Comparison of ENCODE assay signal across 1 cellular context in the genomic region with DNA sequence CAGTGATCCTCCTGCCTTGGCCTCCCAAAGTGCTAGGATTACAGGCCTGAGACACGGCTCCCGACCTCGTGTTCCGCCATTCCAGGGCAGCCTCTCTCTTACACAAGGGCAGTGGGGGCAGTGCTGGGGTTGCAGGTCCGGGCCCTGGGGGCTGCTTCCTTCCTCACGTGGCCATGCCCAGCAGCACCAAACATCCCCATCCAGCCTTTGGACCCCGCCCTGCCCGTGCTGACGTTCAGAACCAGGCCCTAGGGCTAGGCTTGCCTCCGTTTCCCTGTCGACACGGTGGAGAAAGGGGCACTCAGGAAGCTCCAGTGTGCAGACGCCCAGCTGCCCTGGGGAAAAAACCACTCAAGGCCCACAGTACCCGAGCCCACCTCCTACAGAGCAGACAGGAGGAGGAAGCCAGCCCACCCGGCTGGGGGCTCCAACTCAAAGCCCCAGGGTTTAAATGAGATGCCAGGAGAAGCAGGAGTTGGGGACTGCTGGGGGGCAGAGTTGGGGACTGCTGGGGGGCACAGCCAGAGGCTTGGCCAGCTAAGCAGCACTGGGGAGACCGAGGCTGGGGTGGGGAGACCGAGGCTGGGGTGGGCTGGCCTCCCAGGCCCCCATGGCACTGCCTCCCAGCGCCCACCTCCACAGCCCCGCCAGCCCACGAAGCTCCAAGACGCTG.
TF ChIP-seq lines count a peak whose summit lies in the region.

No MANE protein-coding gene starts in this region.

TF ChIP-seq in HepG2, 621 proteins besides CTCF, POLR2A, EP300 and RAD21:
- TF ChIP-seq ZNF792 (CRISPR knock-in tag; IDR thresholded peaks at IDR 0.05), result no peak
- TF ChIP-seq EED (CRISPR knock-in tag; IDR thresholded peaks at IDR 0.05), result no peak
- TF ChIP-seq, protein P1, sequence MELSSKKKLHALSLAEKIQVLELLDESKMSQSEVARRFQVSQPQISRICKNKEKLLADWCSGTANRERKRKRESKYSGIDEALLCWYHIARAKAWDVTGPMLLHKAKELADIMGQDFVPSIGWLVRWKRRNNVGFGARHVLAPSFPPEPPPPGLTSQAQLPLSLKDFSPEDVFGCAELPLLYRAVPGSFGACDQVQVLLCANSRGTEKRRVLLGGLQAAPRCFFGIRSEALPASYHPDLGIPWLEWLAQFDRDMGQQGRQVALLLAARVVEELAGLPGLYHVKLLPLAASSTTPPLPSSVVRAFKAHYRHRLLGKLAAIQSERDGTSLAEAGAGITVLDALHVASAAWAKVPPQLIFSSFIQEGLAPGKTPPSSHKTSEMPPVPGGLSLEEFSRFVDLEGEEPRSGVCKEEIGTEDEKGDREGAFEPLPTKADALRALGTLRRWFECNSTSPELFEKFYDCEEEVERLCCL (CRISPR knock-in tag; IDR thresholded peaks at IDR 0.05; ENCODE audit: borderline replicate concordance), result no peak
- TF ChIP-seq SNAI1 (CRISPR knock-in tag; IDR thresholded peaks at IDR 0.05; ENCODE audit: borderline replicate concordance), result no peak
- TF ChIP-seq ZFP41 (CRISPR knock-in tag; IDR thresholded peaks at IDR 0.05; ENCODE audit: borderline replicate concordance), result no peak
- no peak for TF ChIP-seq NFYC (CRISPR knock-in tag; IDR thresholded peaks at IDR 0.05)
- no peak for TF ChIP-seq SOX13 (IDR thresholded peaks at IDR 0.05)
- no peak for TF ChIP-seq SOX13 (CRISPR knock-in tag; conservative IDR thresholded peaks at IDR 0.05 in 1 of 2, IDR thresholded peaks at IDR 0.05 in 1 of 2)
- no peak for TF ChIP-seq ZFX (CRISPR knock-in tag; IDR thresholded peaks at IDR 0.05; ENCODE audit: low read depth)
- TF ChIP-seq GPN1 (CRISPR knock-in tag; IDR thresholded peaks at IDR 0.05; ENCODE audit: borderline replicate concordance), result no peak
- no peak for TF ChIP-seq FOXP1 (IDR thresholded peaks at IDR 0.05)
- TF ChIP-seq FOXP1 (CRISPR knock-in tag; IDR thresholded peaks at IDR 0.05), result no peak
- TF ChIP-seq HOXA7 (CRISPR knock-in tag; IDR thresholded peaks at IDR 0.05), result no peak
- no peak for TF ChIP-seq NFATC3 (CRISPR knock-in tag; IDR thresholded peaks at IDR 0.05)
- no peak for TF ChIP-seq PTBP1 (IDR thresholded peaks at IDR 0.05; ENCODE audit: low read depth, low read length, poor library complexity, severe bottlenecking)
- no peak for TF ChIP-seq ZNF337 (CRISPR knock-in tag; IDR thresholded peaks at IDR 0.05; ENCODE audit: borderline replicate concordance, low read depth)
- no peak for TF ChIP-seq HES4 (CRISPR knock-in tag; IDR thresholded peaks at IDR 0.05; ENCODE audit: borderline replicate concordance)
- no peak for TF ChIP-seq JUN (CRISPR knock-in tag; IDR thresholded peaks at IDR 0.05)
- TF ChIP-seq SPEN (CRISPR knock-in tag; IDR thresholded peaks at IDR 0.05; ENCODE audit: low read depth), result no peak
- no peak for TF ChIP-seq SP4 (CRISPR knock-in tag; IDR thresholded peaks at IDR 0.05)
- no peak for TF ChIP-seq GLI4 (CRISPR knock-in tag; IDR thresholded peaks at IDR 0.05; ENCODE audit: borderline replicate concordance)
